In the genomic region with DNA sequence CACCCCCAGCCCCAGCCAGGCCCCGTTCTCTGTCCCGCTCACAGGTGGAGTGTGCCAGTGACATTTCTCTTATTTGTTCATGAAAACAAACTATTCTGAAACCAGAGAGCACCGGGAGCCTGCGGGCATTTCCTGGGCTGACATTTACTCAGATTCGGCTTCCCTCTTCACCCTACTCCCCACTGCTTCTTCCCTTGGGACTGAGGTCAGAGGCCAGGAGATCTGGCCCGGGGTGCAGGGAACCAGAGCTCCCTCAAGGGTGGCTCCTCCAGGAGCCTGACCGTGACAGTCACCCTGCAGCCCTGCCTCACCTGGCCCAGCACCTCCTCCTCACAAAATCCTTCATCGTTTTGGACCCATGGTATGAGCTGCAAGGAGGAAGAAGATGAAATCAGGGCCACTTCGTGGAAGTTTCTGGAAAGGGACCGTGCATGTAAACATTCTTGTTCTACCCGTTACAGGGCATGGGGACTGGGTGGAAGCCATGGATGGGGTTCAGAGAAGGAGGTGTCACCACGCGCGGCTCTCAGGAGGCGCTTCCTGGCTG, we compare ENCODE assay signal across 1 cellular context.
TF ChIP-seq lines count a peak whose summit lies in the region.

No MANE protein-coding gene starts in this region.

TF ChIP-seq in WTC11, 78 proteins besides CTCF, POLR2A, EP300 and RAD21 (continued from another document):
- no peak for TF ChIP-seq PREB (CRISPR knock-in tag; IDR thresholded peaks at IDR 0.05; ENCODE audit: borderline replicate concordance)
